10 cellular contexts compared by ENCODE assay signal in genomic region chr9:87464110-87464991, GRCh38. TPM values are rescaled to one million over a fixed set of nuclear protein-coding genes. Genes with fewer than 3 reads are reported as not detected.
DNase-seq lines count a peak whose midpoint lies in the region; ATAC-seq, FAIRE-seq and TF ChIP-seq lines count a peak whose summit lies in the region.
"Had no signal": no experiment of that assay in that cellular context is flagged by ENCODE, and none has a peak within 500 bp of the region (broad histone marks: within the 10 kb centered on the region; RNA-seq: fewer than 3 reads in every experiment).

No MANE protein-coding gene starts in this region.

- peak; percentile 89 for ATAC-seq in sciatic nerve

- H3K27me3 ChIP-seq in transverse colon: no peaks in the 10 kb centered on the region
- H3K27me3 ChIP-seq: cardiac muscle cell had no signal

- H3K36me3 ChIP-seq in transverse colon: no peaks in the 10 kb centered on the region
- H3K36me3 ChIP-seq: cardiac muscle cell had no signal

- WGBS in transverse colon (ENCODE audit: low coverage in 1 of 2), 2 donors: 40 to 58% methylated on average over 5 to 7 of the region's 7 CpGs

- no peaks in the 10 kb centered on the region for H3K9me3 Mint-ChIP-seq in activated T-cell treated with anti-CD3 and anti-CD28 coated beads, Interleukin-2, amount 50 U/mL, for 24 hours
- H3K9me3 Mint-ChIP-seq in CD14-positive monocyte: peaks cover 0 to 3% (median 0%) of the 10 kb centered on the region in 7 donors

- no peak for TF ChIP-seq EP300 in transverse colon (IDR thresholded peaks at IDR 0.05; ENCODE audit: low read depth)

- peak overlapping the region in 2 of 4 donors; percentile 45 to 64 for H3K27ac ChIP-seq in transverse colon
- H3K27ac ChIP-seq: cardiac muscle cell had no signal

- no peaks in the 10 kb centered on the region for H3K9me3 ChIP-seq in transverse colon

- H3K4me3 Mint-ChIP-seq in activated T-cell treated with anti-CD3 and anti-CD28 coated beads, Interleukin-2, amount 50 U/mL, for 24 hours: no peak overlapping the region
- no peak overlapping the region for H3K4me3 Mint-ChIP-seq in CD14-positive monocyte
- H3K4me3 Mint-ChIP-seq: IgD-negative memory B cell had no signal

- H3K27ac Mint-ChIP-seq in activated T-cell treated with anti-CD3 and anti-CD28 coated beads, Interleukin-2, amount 50 U/mL, for 24 hours: peak overlapping the region; percentile 89
- H3K27ac Mint-ChIP-seq in CD14-positive monocyte: peak overlapping the region in 1 of 7 donors; percentile 24
- H3K27ac Mint-ChIP-seq: IgD-negative memory B cell had no signal

- in situ Hi-C loops in transverse colon (cut with MboI; ENCODE audit: low pct_ligation_motif_present in 1 of 4, low pct_unique_long_range_greater_than_20kb in 1 of 4, low sequenced_read_pairs in 3 of 4): no loop called here

- TF ChIP-seq POLR2A in transverse colon (IDR thresholded peaks at IDR 0.05): no peak

- intact Hi-C loops in sciatic nerve (cut with DNase I) (no loop called here), transverse colon (cut with DNase I; ENCODE audit: low total_unique reads) (no loop called here), CD14-positive monocyte (cut with micrococcal nuclease) (no loop called here)

- H3K4me1 Mint-ChIP-seq in activated T-cell treated with anti-CD3 and anti-CD28 coated beads, Interleukin-2, amount 50 U/mL, for 24 hours (ENCODE audit: low read depth): peaks cover 22% of the 10 kb centered on the region
- H3K4me1 Mint-ChIP-seq in CD14-positive monocyte: peaks cover 8% of the 10 kb centered on the region

- DNase-seq in GM18507 (ENCODE audit: extremely low spot score, insufficient read length, low read depth): no peak
- DNase-seq in HCEC 1CT: peak; percentile 18
- no peak for DNase-seq in activated T-cell treated with anti-CD3 and anti-CD28 coated beads, Interleukin-2, amount 50 U/mL, for 24 hours
- no peak for DNase-seq in sciatic nerve (ENCODE audit: low spot score)
- DNase-seq in UCSD-AML1 (lab: John Stamatoyannopoulos, UW; ENCODE audit: unreplicated experiment): no peak
- no peak for DNase-seq in transverse colon
- no peak for DNase-seq in CD14-positive monocyte (ENCODE audit: low spot score)
- no peak for DNase-seq in LoVo (ENCODE audit: low spot score)

- no peaks in the 10 kb centered on the region for H3K4me1 ChIP-seq in transverse colon

- no peak overlapping the region for H3K4me3 ChIP-seq in transverse colon
- H3K4me3 ChIP-seq: cardiac muscle cell had no signal

- no peaks in the 10 kb centered on the region for H3K36me3 Mint-ChIP-seq in activated T-cell treated with anti-CD3 and anti-CD28 coated beads, Interleukin-2, amount 50 U/mL, for 24 hours (ENCODE audit: low read depth)
- no peaks in the 10 kb centered on the region for H3K36me3 Mint-ChIP-seq in CD14-positive monocyte
- H3K36me3 Mint-ChIP-seq: IgD-negative memory B cell had no signal

- TF ChIP-seq CTCF in transverse colon (IDR thresholded peaks at IDR 0.05) (no peak), CD14-positive monocyte (IDR thresholded peaks at IDR 0.05) (no peak)

- H3K27me3 Mint-ChIP-seq in activated T-cell treated with anti-CD3 and anti-CD28 coated beads, Interleukin-2, amount 50 U/mL, for 24 hours: peaks cover 5% of the 10 kb centered on the region
- peaks cover 2 to 3% (median 3%) of the 10 kb centered on the region in 3 donors for H3K27me3 Mint-ChIP-seq in CD14-positive monocyte (ENCODE audit: low read depth in 3 of 3)

- peak; percentile 77 for FAIRE-seq in GM18507 (lab: Jason Lieb, UNC)

RNA-seq across cellular contexts. Expression of gene DAPK1, which starts 33.3 kb away (rescaled TPM):
- total RNA-seq in sciatic nerve: 71.1 TPM
- 10 to 100 TPM; 14.5 to 28.3 (median 20.7) TPM for total RNA-seq in transverse colon
- polyA plus RNA-seq in CD14-positive monocyte: 10 to 100 TPM; 24.1 to 44.4 TPM
